ENCODE assay signal across 9 cellular contexts in the genomic region with DNA sequence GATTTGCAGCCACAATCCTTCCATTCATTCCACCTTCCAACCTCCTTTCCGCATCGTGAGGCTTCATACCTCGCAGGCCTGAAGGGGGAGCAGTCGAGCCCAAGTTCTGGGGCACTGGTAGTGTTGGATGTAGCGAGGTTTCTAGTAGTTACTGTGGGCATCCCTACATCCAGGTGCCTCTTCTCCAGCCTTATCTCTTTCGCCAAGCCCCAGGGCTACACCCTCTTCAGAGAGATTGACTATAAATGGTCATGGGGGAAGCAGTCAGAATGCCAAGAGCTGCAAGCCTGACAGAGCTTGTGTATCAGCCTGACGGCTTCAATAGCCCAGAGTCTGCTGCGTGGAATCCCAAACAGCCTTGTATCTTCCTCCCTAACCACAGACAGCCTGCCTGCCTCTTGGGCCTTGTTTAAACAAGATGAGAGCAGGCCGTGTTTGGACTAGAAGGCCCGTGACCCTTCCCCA.
DNase-seq lines count a peak whose midpoint lies in the region; FAIRE-seq and TF ChIP-seq lines count a peak whose summit lies in the region.
"Had no signal": no experiment of that assay in that cellular context is flagged by ENCODE, and none has a peak within 500 bp of the region (broad histone marks: within the 10 kb centered on the region; RNA-seq: fewer than 3 reads in every experiment).

No MANE protein-coding gene starts in this region.

- peaks cover 61% of the 10 kb centered on the region for H3K4me1 Mint-ChIP-seq in nephron progenitor cell

- H3K36me3 Mint-ChIP-seq in nephron progenitor cell (ENCODE audit: low read depth), result peaks cover 31% of the 10 kb centered on the region

- FAIRE-seq in endometrium (lab: Jason Lieb, UNC) (peak; percentile 78), urothelium cell line (lab: Jason Lieb, UNC) (no peak)
- FAIRE-seq: TTC549 had no signal

- peak; percentile 24 for DNase-seq in NCI-H1092 treated with DMSO at 0.1 percent for 48 hours (lab: John Stamatoyannopoulos, UW)
- DNase-seq in NCI-H1092 (lab: John Stamatoyannopoulos, UW), result no peak
- DNase-seq in NCI-H2196 treated with DMSO at 0.1 percent for 48 hours (lab: John Stamatoyannopoulos, UW; ENCODE audit: unreplicated experiment), result peak; percentile 22
- peak; percentile 70 for DNase-seq in nephron progenitor cell
- DNase-seq in urothelium cell line (ENCODE audit: low spot score), result no peak
- DNase-seq in NCI-H2171 treated with DMSO at 0.1 percent for 48 hours (lab: John Stamatoyannopoulos, UW), result no peak
- no peak for DNase-seq in activated CD4-positive, CD25-positive, alpha-beta regulatory T cell (lab: John Stamatoyannopoulos, UW)

- no peaks in the 10 kb centered on the region for H3K9me3 Mint-ChIP-seq in nephron progenitor cell

- H3K27ac Mint-ChIP-seq in nephron progenitor cell, result peak overlapping the region; percentile 91

- peak; percentile 67 for TF ChIP-seq CTCF in nephron progenitor cell (IDR thresholded peaks at IDR 0.05)

- H3K4me3 Mint-ChIP-seq in nephron progenitor cell, result peak overlapping the region; percentile 1

- no peaks in the 10 kb centered on the region for H3K27me3 Mint-ChIP-seq in nephron progenitor cell (ENCODE audit: low read depth, poor library complexity)

Comparison
In these comparisons a context has a peak if more than half of its experiments do, and no peak if none do; other contexts are left out.
1. DNase-seq: peak in NCI-H1092 treated with DMSO at 0.1 percent for 48 hours (single experiment), NCI-H2196 treated with DMSO at 0.1 percent for 48 hours (single experiment) and nephron progenitor cell (single experiment); none in NCI-H1092 (single experiment), urothelium cell line (single experiment), NCI-H2171 treated with DMSO at 0.1 percent for 48 hours (single experiment) and activated CD4-positive, CD25-positive, alpha-beta regulatory T cell (0 of 4).